30 cellular contexts compared by ENCODE assay signal in genomic region chr12:30816742-30817465, GRCh38.
"Had no signal": no experiment of that assay in that cellular context is flagged by ENCODE, and none has a peak within 500 bp of the region (broad histone marks: within the 10 kb centered on the region; RNA-seq: fewer than 3 reads in every experiment).

No MANE protein-coding gene starts in this region.

- H3K9ac ChIP-seq: parathyroid adenoma had no signal

- H3K4me3 Mint-ChIP-seq: activated CD4-positive, alpha-beta memory T cell treated with anti-CD3 and anti-CD28 coated beads for 36 hours; activated CD4-positive, alpha-beta T cell treated with anti-CD3 and anti-CD28 coated beads, Interleukin-2, amount 10 ng/mL, durations not matched to agents 24 days and 14 days; activated naive CD4-positive, alpha-beta T cell treated with anti-CD3 and anti-CD28 coated beads, Interleukin-2, amount 10 ng/mL, durations not matched to agents 7 days and 5 days; activated T-helper 1 cell treated with anti-CD3 and anti-CD28 coated beads, Interleukin-12 subunit alpha, Interleukin-12 subunit beta, Interleukin-2, Interleukin-4 antibody, amounts not matched to agents 30 ng/mL and 10 ng/mL and 1 ng/mL, durations not matched to agents 14 hours and 24 hours and 36 hours; effector memory CD8-positive, alpha-beta T cell; nephron had no signal

- H3K4me3 ChIP-seq: dorsolateral prefrontal cortex, left lung, lung, mucosa of descending colon, SK-N-MC, suprapubic skin, tibial artery had no signal

- H3K36me3 Mint-ChIP-seq: activated CD4-positive, alpha-beta memory T cell treated with anti-CD3 and anti-CD28 coated beads for 36 hours; activated naive CD4-positive, alpha-beta T cell treated with anti-CD3 and anti-CD28 coated beads, Interleukin-2, amount 10 ng/mL, durations not matched to agents 7 days and 5 days had no signal

- H2AFZ ChIP-seq: parathyroid adenoma had no signal

- H3K4me1 ChIP-seq: parathyroid adenoma, suprapubic skin, tibial artery had no signal

- H3K36me3 ChIP-seq: left lung, suprapubic skin, tibial artery had no signal

- DNase-seq: activated CD4-positive, alpha-beta memory T cell treated with anti-CD3 and anti-CD28 coated beads for 36 hours; activated CD4-positive, alpha-beta T cell treated with anti-CD3 and anti-CD28 coated beads, Interleukin-2, amount 10 ng/mL, durations not matched to agents 24 days and 14 days; activated CD8-positive, alpha-beta memory T cell treated with anti-CD3 and anti-CD28 coated beads, Interleukin-2, amount 50 U/mL, for 4 hours; activated effector memory CD4-positive, alpha-beta T cell treated with anti-CD3 and anti-CD28 coated beads, Interleukin-2, amount 50 U/mL, for 16 hours; activated naive CD4-positive, alpha-beta T cell treated with anti-CD3 and anti-CD28 coated beads, Interleukin-2, amount 10 ng/mL, durations not matched to agents 7 days and 5 days; activated T-cell treated with anti-CD3 and anti-CD28 coated beads, Interleukin-2, amount 50 U/mL, for 1 hour; amygdala; dorsolateral prefrontal cortex; effector memory CD8-positive, alpha-beta T cell; foreskin fibroblast; hippocampal formation; kidney; left lung; mucosa of descending colon; nucleus accumbens; right cardiac atrium; stimulated activated CD4-positive, alpha-beta T cell treated with anti-CD3 and anti-CD28 coated beads, Interleukin-15, amount 100 ng/mL, for 24 hours; stimulated activated CD4-positive, alpha-beta T cell treated with anti-CD3 and anti-CD28 coated beads, Interleukin-2, amount 100 ng/mL, for 24 hours; stimulated activated naive CD4-positive, alpha-beta T cell; T-helper 9 cell; tibial artery had no signal

- H3K27ac Mint-ChIP-seq: activated CD4-positive, alpha-beta memory T cell treated with anti-CD3 and anti-CD28 coated beads for 36 hours; activated CD4-positive, alpha-beta T cell treated with anti-CD3 and anti-CD28 coated beads, Interleukin-2, amount 10 ng/mL, durations not matched to agents 24 days and 14 days; activated naive CD4-positive, alpha-beta T cell treated with anti-CD3 and anti-CD28 coated beads, Interleukin-2, amount 10 ng/mL, durations not matched to agents 7 days and 5 days; activated T-helper 1 cell treated with anti-CD3 and anti-CD28 coated beads, Interleukin-12 subunit alpha, Interleukin-12 subunit beta, Interleukin-2, Interleukin-4 antibody, amounts not matched to agents 30 ng/mL and 10 ng/mL and 1 ng/mL, durations not matched to agents 14 hours and 24 hours and 36 hours; effector memory CD8-positive, alpha-beta T cell; nephron had no signal

- H3K27me3 ChIP-seq: suprapubic skin had no signal

- H3K9me3 ChIP-seq: left lung, mucosa of descending colon, suprapubic skin, tibial artery had no signal

- H3K27ac ChIP-seq: dorsolateral prefrontal cortex, left lung, parathyroid adenoma, SK-N-MC, suprapubic skin, tibial artery, VCaP had no signal

- H3K79me2 ChIP-seq: parathyroid adenoma had no signal

- ATAC-seq: activated CD4-positive, CD25-positive, alpha-beta regulatory T cell treated with anti-CD3 and anti-CD28 coated beads, Interleukin-2, amount 50 U/mL, for 24 hours; effector memory CD8-positive, alpha-beta T cell; esophagus mucosa; left lung; mucosa of descending colon; right cardiac atrium had no signal

- H3K9me3 Mint-ChIP-seq: activated CD4-positive, alpha-beta memory T cell treated with anti-CD3 and anti-CD28 coated beads for 36 hours; activated CD4-positive, alpha-beta T cell treated with anti-CD3 and anti-CD28 coated beads, Interleukin-2, amount 10 ng/mL, durations not matched to agents 24 days and 14 days; activated naive CD4-positive, alpha-beta T cell treated with anti-CD3 and anti-CD28 coated beads, Interleukin-2, amount 10 ng/mL, durations not matched to agents 7 days and 5 days; activated T-helper 1 cell treated with anti-CD3 and anti-CD28 coated beads, Interleukin-12 subunit alpha, Interleukin-12 subunit beta, Interleukin-2, Interleukin-4 antibody, amounts not matched to agents 30 ng/mL and 10 ng/mL and 1 ng/mL, durations not matched to agents 14 hours and 24 hours and 36 hours; effector memory CD8-positive, alpha-beta T cell; nephron had no signal
